Comparison of ENCODE assay signal across 21 cellular contexts in genomic region chr11:11073996-11074395, GRCh38.
DNase-seq lines count a peak whose midpoint lies in the region; ATAC-seq and TF ChIP-seq lines count a peak whose summit lies in the region.
"Had no signal": no experiment of that assay in that cellular context is flagged by ENCODE, and none has a peak within 500 bp of the region (broad histone marks: within the 10 kb centered on the region; RNA-seq: fewer than 3 reads in every experiment).

No MANE protein-coding gene starts in this region.

- H3K4me1 ChIP-seq in esophagus muscularis mucosa (peaks cover 0 to 27% (median 3%) of the 10 kb centered on the region in 4 donors), SK-N-SH (ENCODE audit: control insufficient read depth in 1 of 2, insufficient read depth in 2 of 2, low read depth in 1 of 2, low read length in 1 of 2) (no peaks in the 10 kb centered on the region)

- 67% methylated on average over 1 of the region's 1 CpG for WGBS in esophagus muscularis mucosa
- WGBS in SK-N-SH (ENCODE audit: low lambda C conversion rate), result 14% methylated on average over 1 of the region's 1 CpG

- no peak overlapping the region for H3K27ac ChIP-seq in esophagus muscularis mucosa (replicated peaks in 1 of 4)
- no peak overlapping the region for H3K27ac ChIP-seq in SK-N-SH (ENCODE audit: low read depth in 2 of 2, low read length in 1 of 2)
- H3K27ac ChIP-seq: 22Rv1, BLaER1 had no signal

- DNase-seq in DMS 273 (lab: John Stamatoyannopoulos, UW; ENCODE audit: unreplicated experiment) (peak; percentile 6), DMS 273 treated with DMSO at 0.1 percent for 48 hours (lab: John Stamatoyannopoulos, UW) (no peak), T-helper 17 cell (no peak), esophagus muscularis mucosa (ENCODE audit: extremely low spot score) (peak; percentile 19), superior temporal gyrus (ENCODE audit: extremely low spot score) (peak; percentile 20), epidermal melanocyte (ENCODE audit: insufficient read length, low spot score) (no peak), SK-N-SH (no peak)
- DNase-seq: ACHN; CD4-positive, alpha-beta T cell; DND-41; H7; Kasumi-1; NCI-H1105; NCI-H2171; NCI-H526; OCI-M1; SHP77; SW 1271 had no signal

- TF ChIP-seq EP300 in esophagus muscularis mucosa (IDR thresholded peaks at IDR 0.05), result no peak
- no peak for TF ChIP-seq EP300 in SK-N-SH (IDR thresholded peaks at IDR 0.05; ENCODE audit: borderline replicate concordance in 1 of 2, low read depth in 1 of 2, low read length in 1 of 2)

- H3F3A ChIP-seq in SK-N-SH (replicated peaks; ENCODE audit: insufficient read depth), result no peaks in the 10 kb centered on the region

- POLR2A ChIA-PET in SK-N-SH (lab: Yijun Ruan, JAX), result no interaction called here

- no peak for TF ChIP-seq POLR2A in esophagus muscularis mucosa (IDR thresholded peaks at IDR 0.05; ENCODE audit: low read depth)

- H3K4me2 ChIP-seq in SK-N-SH, result no peak overlapping the region
- H3K4me2 ChIP-seq: BLaER1 had no signal

- peaks cover 7% of the 10 kb centered on the region for H3K36me3 Mint-ChIP-seq in T-helper 17 cell (ENCODE audit: low read depth)

- no peak for TF ChIP-seq CTCF in esophagus muscularis mucosa (IDR thresholded peaks at IDR 0.05)
- TF ChIP-seq CTCF in SK-N-SH (IDR thresholded peaks at IDR 0.05), result no peak

- no peak overlapping the region for H3K4me3 ChIP-seq in esophagus muscularis mucosa
- no peak overlapping the region for H3K4me3 ChIP-seq in SK-N-SH (ENCODE audit: low read depth in 2 of 2, low read length in 1 of 2)
- H3K4me3 ChIP-seq: BLaER1 had no signal

- no peaks in the 10 kb centered on the region for H4K20me1 ChIP-seq in SK-N-SH (ENCODE audit: insufficient read depth)
- H4K20me1 ChIP-seq: BLaER1 had no signal

- peaks cover 17% of the 10 kb centered on the region for H3K4me1 Mint-ChIP-seq in T-helper 17 cell

- CTCF ChIA-PET in SK-N-SH (lab: Yijun Ruan, JAX), result no interaction called here

- H3K9ac ChIP-seq in SK-N-SH, result no peak overlapping the region
- H3K9ac ChIP-seq: BLaER1 had no signal

- intact Hi-C loops in esophagus muscularis mucosa (cut with DNase I), result no loop called here

- H3K27me3 ChIP-seq in esophagus muscularis mucosa (no peaks in the 10 kb centered on the region), SK-N-SH (ENCODE audit: insufficient read depth) (no peaks in the 10 kb centered on the region; the same call in 1 of the 2 replicates)
- H3K27me3 ChIP-seq: BLaER1 had no signal

- H2AFZ ChIP-seq in SK-N-SH (ENCODE audit: low read depth), result no peak overlapping the region

- no peaks in the 10 kb centered on the region for H3K36me3 ChIP-seq in esophagus muscularis mucosa
- no peaks in the 10 kb centered on the region for H3K36me3 ChIP-seq in SK-N-SH (replicated peaks in 1 of 2; ENCODE audit: control insufficient read depth in 1 of 2, insufficient read depth in 2 of 2, low read length in 1 of 2)
- H3K36me3 ChIP-seq: BLaER1 had no signal

- no peaks in the 10 kb centered on the region for H3K79me2 ChIP-seq in SK-N-SH (ENCODE audit: insufficient read depth)

- H3K9me2 ChIP-seq in SK-N-SH, result no peaks in the 10 kb centered on the region

- H3K9me3 ChIP-seq in T-helper 17 cell (ENCODE audit: control insufficient read depth, low read length, poor library complexity, severe bottlenecking) (no peaks in the 10 kb centered on the region), esophagus muscularis mucosa (no peaks in the 10 kb centered on the region), SK-N-SH (no peaks in the 10 kb centered on the region)
- H3K9me3 ChIP-seq: BLaER1 had no signal

- ATAC-seq in T-helper 17 cell, result no peak
- no peak for ATAC-seq in GM21786 (IDR thresholded peaks at IDR 0.05; ENCODE audit: unreplicated experiment)

- TF ChIP-seq RAD21 in SK-N-SH (IDR thresholded peaks at IDR 0.05; ENCODE audit: low read length), result no peak

- H3K4me3 Mint-ChIP-seq in T-helper 17 cell, result no peak overlapping the region
- H3K4me3 Mint-ChIP-seq: CD4-positive, alpha-beta T cell had no signal

- peaks cover 29% of the 10 kb centered on the region for H3K27me3 Mint-ChIP-seq in T-helper 17 cell
- H3K27me3 Mint-ChIP-seq: CD4-positive, alpha-beta T cell had no signal

- peak overlapping the region; percentile 82 for H3K27ac Mint-ChIP-seq in T-helper 17 cell
- H3K27ac Mint-ChIP-seq: CD4-positive, alpha-beta T cell had no signal

TF ChIP-seq in SK-N-SH, 30 proteins besides CTCF, POLR2A, EP300 and RAD21:
- TF ChIP-seq PBX3 (IDR thresholded peaks at IDR 0.05) (no peak), RFX5 (IDR thresholded peaks at IDR 0.05; ENCODE audit: low read length) (no peak), YY1 (IDR thresholded peaks at IDR 0.05; ENCODE audit: low read depth) (no peak), MAX (IDR thresholded peaks at IDR 0.05; ENCODE audit: low read depth) (no peak), TEAD4 (IDR thresholded peaks at IDR 0.05; ENCODE audit: borderline replicate concordance, insufficient read depth) (no peak), NRF1 (IDR thresholded peaks at IDR 0.05; ENCODE audit: low read depth, low read length) (no peak), FOXM1 (IDR thresholded peaks at IDR 0.05; ENCODE audit: low read depth) (no peak), JUND (IDR thresholded peaks at IDR 0.05) (no peak), FOSL2 (IDR thresholded peaks at IDR 0.05; ENCODE audit: borderline replicate concordance, low read depth) (no peak)

Comparison
In these comparisons a context has a peak if more than half of its experiments do, and no peak if none do; other contexts are left out.
1. DNase-seq: peak in DMS 273 (single experiment), esophagus muscularis mucosa (single experiment) and superior temporal gyrus (single experiment); none in DMS 273 treated with DMSO at 0.1 percent for 48 hours (single experiment), T-helper 17 cell (0 of 3), epidermal melanocyte (single experiment) and SK-N-SH (single experiment).